In genomic region chr10:97673736-97674525, GRCh38 we compare ENCODE assay signal across 9 cellular contexts. TPM values are rescaled to one million over a fixed set of nuclear protein-coding genes. Genes with fewer than 3 reads are reported as not detected.
A peak's percentile ranks its signal among the peaks of the same experiment; 100 is the strongest.
DNase-seq lines count a peak whose midpoint lies in the region; ATAC-seq and FAIRE-seq lines count a peak whose summit lies in the region.
"Had no signal": no experiment of that assay in that cellular context is flagged by ENCODE, and none has a peak within 500 bp of the region (broad histone marks: within the 10 kb centered on the region; RNA-seq: fewer than 3 reads in every experiment).

No MANE protein-coding gene starts in this region.

- no peak overlapping the region for H3K27ac ChIP-seq in small intestine (ENCODE audit: low read depth in 1 of 2, low read length in 1 of 2)
- H3K27ac ChIP-seq: ascending aorta had no signal

- peaks cover 8% of the 10 kb centered on the region for H3K4me1 Mint-ChIP-seq in activated CD4-positive, alpha-beta T cell treated with anti-CD3 and anti-CD28 coated beads, Interleukin-2, amount 10 ng/mL, durations not matched to agents 24 days and 14 days
- peaks cover 39% of the 10 kb centered on the region for H3K4me1 Mint-ChIP-seq in dendritic cell treated with granulocyte-macrophage colony-stimulating factor and Interleukin-4, amounts not matched to agents 40 ng/mL and 50 ng/mL, for 4 days (ENCODE audit: low read depth)

- H3K4me1 ChIP-seq in small intestine (ENCODE audit: control insufficient read depth in 2 of 2, insufficient read depth in 1 of 2, low read depth in 1 of 2, low read length in 1 of 2), result no peaks in the 10 kb centered on the region
- H3K4me1 ChIP-seq: ascending aorta had no signal

- FAIRE-seq in small intestine (lab: Jason Lieb, UNC), result no peak

- no peaks in the 10 kb centered on the region for H3K9me3 Mint-ChIP-seq in activated CD4-positive, alpha-beta T cell treated with anti-CD3 and anti-CD28 coated beads, Interleukin-2, amount 10 ng/mL, durations not matched to agents 24 days and 14 days
- H3K9me3 Mint-ChIP-seq in dendritic cell treated with granulocyte-macrophage colony-stimulating factor and Interleukin-4, amounts not matched to agents 40 ng/mL and 50 ng/mL, for 4 days, result no peaks in the 10 kb centered on the region

- peaks cover 16% of the 10 kb centered on the region for H3K36me3 Mint-ChIP-seq in activated CD4-positive, alpha-beta T cell treated with anti-CD3 and anti-CD28 coated beads, Interleukin-2, amount 10 ng/mL, durations not matched to agents 24 days and 14 days (ENCODE audit: low read depth)
- peaks cover 95% of the 10 kb centered on the region for H3K36me3 Mint-ChIP-seq in dendritic cell treated with granulocyte-macrophage colony-stimulating factor and Interleukin-4, amounts not matched to agents 40 ng/mL and 50 ng/mL, for 4 days (ENCODE audit: low read depth)

- H3K27me3 Mint-ChIP-seq in activated CD4-positive, alpha-beta T cell treated with anti-CD3 and anti-CD28 coated beads, Interleukin-2, amount 10 ng/mL, durations not matched to agents 24 days and 14 days, result no peaks in the 10 kb centered on the region
- H3K27me3 Mint-ChIP-seq in dendritic cell treated with granulocyte-macrophage colony-stimulating factor and Interleukin-4, amounts not matched to agents 40 ng/mL and 50 ng/mL, for 4 days, result no peaks in the 10 kb centered on the region

- intact Hi-C loops in activated CD4-positive, alpha-beta T cell treated with anti-CD3 and anti-CD28 coated beads, Interleukin-2, amount 10 ng/mL, durations not matched to agents 24 days and 14 days (cut with micrococcal nuclease), result no loop called here
- intact Hi-C loops in dendritic cell treated with granulocyte-macrophage colony-stimulating factor and Interleukin-4, amounts not matched to agents 40 ng/mL and 50 ng/mL, for 4 days (cut with micrococcal nuclease), result loop anchor here (1.0 kb wide), 1 partner anchor 11 kb away; no protein-coding TSS in a partner anchor

- H3K27me3 ChIP-seq in small intestine (ENCODE audit: control insufficient read depth in 2 of 2, insufficient read depth in 2 of 2, low read length in 2 of 2), result no peaks in the 10 kb centered on the region
- H3K27me3 ChIP-seq: ascending aorta had no signal

- peak overlapping the region; percentile 42 for H3K27ac Mint-ChIP-seq in activated CD4-positive, alpha-beta T cell treated with anti-CD3 and anti-CD28 coated beads, Interleukin-2, amount 10 ng/mL, durations not matched to agents 24 days and 14 days
- H3K27ac Mint-ChIP-seq in dendritic cell treated with granulocyte-macrophage colony-stimulating factor and Interleukin-4, amounts not matched to agents 40 ng/mL and 50 ng/mL, for 4 days, result peak overlapping the region; percentile 39

- peaks cover 11 to 16% of the 10 kb centered on the region in 2 donors for H3K36me3 ChIP-seq in small intestine (ENCODE audit: control insufficient read depth in 2 of 2, insufficient read depth in 2 of 2, low read length in 2 of 2)

- no peak for ATAC-seq in GM18519 (IDR thresholded peaks at IDR 0.05; ENCODE audit: low FRiP score, unreplicated experiment)

- no peak overlapping the region for H3K4me3 ChIP-seq in small intestine (ENCODE audit: low read depth in 1 of 2, low read length in 2 of 2)
- H3K4me3 ChIP-seq: ascending aorta had no signal

- H3K4me3 Mint-ChIP-seq in activated CD4-positive, alpha-beta T cell treated with anti-CD3 and anti-CD28 coated beads, Interleukin-2, amount 10 ng/mL, durations not matched to agents 24 days and 14 days, result no peak overlapping the region
- no peak overlapping the region for H3K4me3 Mint-ChIP-seq in dendritic cell treated with granulocyte-macrophage colony-stimulating factor and Interleukin-4, amounts not matched to agents 40 ng/mL and 50 ng/mL, for 4 days

- no peaks in the 10 kb centered on the region for H3K9me3 ChIP-seq in small intestine (ENCODE audit: control insufficient read depth, low read depth)
- H3K9me3 ChIP-seq: ascending aorta had no signal

- DNase-seq in activated CD4-positive, alpha-beta T cell treated with anti-CD3 and anti-CD28 coated beads, Interleukin-2, amount 10 ng/mL, durations not matched to agents 24 days and 14 days, result no peak
- DNase-seq in activated CD4-positive, alpha-beta T cell treated with anti-CD3 and anti-CD28 coated beads for 4 hours, result no peak
- DNase-seq in NCI-H69 (lab: John Stamatoyannopoulos, UW), result peak; percentile 17
- peak; percentile 33 for DNase-seq in small intestine
- DNase-seq in NCI-H1048 (lab: John Stamatoyannopoulos, UW), result no peak
- DNase-seq in DMS79 treated with DMSO at 0.1 percent for 48 hours (lab: John Stamatoyannopoulos, UW), result no peak

- 59 to 77% (median 68%) methylated on average over 7 to 8 of the region's 8 CpGs for WGBS in small intestine, 3 donors

RNA-seq across cellular contexts. Expression of gene AVPI1, which starts 13.1 kb away (rescaled TPM):
- total RNA-seq in activated CD4-positive, alpha-beta T cell treated with anti-CD3 and anti-CD28 coated beads, Interleukin-2, amount 10 ng/mL, durations not matched to agents 24 days and 14 days, result 1.1 and 1.3 TPM in 2 replicates
- polyA plus RNA-seq in small intestine, result 10 to 100 TPM; 18.2 to 48.9 (median 44.7) TPM

RNA-seq across cellular contexts. Expression of gene PI4K2A, which starts 33.5 kb away (rescaled TPM):
- total RNA-seq in activated CD4-positive, alpha-beta T cell treated with anti-CD3 and anti-CD28 coated beads, Interleukin-2, amount 10 ng/mL, durations not matched to agents 24 days and 14 days, result 17.8 TPM in 2 replicates
- polyA plus RNA-seq in small intestine, result 10 to 100 TPM in 2 of 3 donors, 1 to 10 TPM in 1; 9.5 to 13.5 (median 10.5) TPM

RNA-seq across cellular contexts. Expression of gene MARVELD1, which starts 39.6 kb away (rescaled TPM):
- 4.6 and 5.6 TPM in 2 replicates for total RNA-seq in activated CD4-positive, alpha-beta T cell treated with anti-CD3 and anti-CD28 coated beads, Interleukin-2, amount 10 ng/mL, durations not matched to agents 24 days and 14 days
- polyA plus RNA-seq in small intestine, result 10 to 100 TPM in 1 of 3 donors, 1 to 10 TPM in 2; 1.6 to 16.4 (median 4.0) TPM

RNA-seq across cellular contexts. Expression of gene MORN4, which starts 40.6 kb away (rescaled TPM):
- total RNA-seq in activated CD4-positive, alpha-beta T cell treated with anti-CD3 and anti-CD28 coated beads, Interleukin-2, amount 10 ng/mL, durations not matched to agents 24 days and 14 days, result 2.2 and 2.4 TPM in 2 replicates
- 1 to 10 TPM in 1 of 3 donors, not detected in 2; 4.0 TPM for polyA plus RNA-seq in small intestine

Comparison
In these comparisons a context has a peak if more than half of its experiments do, and no peak if none do; other contexts are left out.
1. DNase-seq: peak in NCI-H69 (single experiment) and small intestine (single experiment); none in activated CD4-positive, alpha-beta T cell treated with anti-CD3 and anti-CD28 coated beads, Interleukin-2, amount 10 ng/mL, durations not matched to agents 24 days and 14 days (single experiment), activated CD4-positive, alpha-beta T cell treated with anti-CD3 and anti-CD28 coated beads for 4 hours (0 of 2), NCI-H1048 (single experiment) and DMS79 treated with DMSO at 0.1 percent for 48 hours (single experiment).